ENCODE assay signal across 18 cellular contexts in the genomic region with DNA sequence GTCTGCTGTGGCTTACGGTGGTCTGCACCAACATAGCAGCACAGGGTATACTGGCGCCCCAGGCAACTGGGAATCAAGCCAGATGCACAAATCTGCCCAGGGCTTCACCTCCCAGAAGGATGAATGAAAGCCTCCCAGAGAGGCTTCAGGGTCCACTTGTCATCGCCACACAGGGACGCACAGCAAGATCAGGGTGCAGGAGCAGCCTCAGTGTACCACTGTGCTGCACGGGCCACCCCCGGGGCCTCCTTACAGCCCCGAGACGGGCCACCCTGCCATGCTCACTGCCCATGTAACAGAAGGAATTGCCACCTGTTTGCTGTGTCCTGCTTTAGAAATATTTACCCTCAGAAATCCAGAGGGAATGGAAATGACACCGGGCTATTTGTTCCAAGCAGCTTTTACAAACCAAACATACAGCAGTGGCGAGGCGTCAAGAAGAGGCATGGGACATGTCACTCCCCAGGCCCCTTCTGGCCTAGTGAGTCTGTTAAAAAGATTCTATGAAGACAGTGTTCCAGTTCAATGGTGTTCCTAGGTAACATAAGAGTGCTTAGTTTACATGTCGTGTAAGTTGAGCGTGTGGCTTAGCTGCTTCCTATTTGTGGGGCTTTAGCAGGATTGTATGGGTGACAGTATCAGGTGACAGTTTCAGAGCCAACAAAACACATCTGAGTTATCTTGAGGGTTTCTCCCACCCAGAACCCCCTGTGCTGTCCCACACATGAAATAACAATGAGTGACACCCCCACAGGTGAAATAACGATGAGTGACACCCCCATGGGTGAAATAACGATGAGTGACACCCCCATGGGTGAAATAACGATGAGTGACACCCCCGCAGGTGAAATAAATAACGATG.
DNase-seq lines count a peak whose midpoint lies in the region; ATAC-seq lines count a peak whose summit lies in the region.
"Had no signal": no experiment of that assay in that cellular context is flagged by ENCODE, and none has a peak within 500 bp of the region (broad histone marks: within the 10 kb centered on the region; RNA-seq: fewer than 3 reads in every experiment).

No MANE protein-coding gene starts in this region.

- DNase-seq in NCI-H510A treated with DMSO at 0.1 percent for 48 hours (lab: John Stamatoyannopoulos, UW) (peak; percentile 24), NCI-H510A (lab: John Stamatoyannopoulos, UW) (no peak), NAMALWA (ENCODE audit: low spot score) (peak; percentile 67), left kidney (ENCODE audit: low read depth, low spot score) (peak; percentile 86)
- DNase-seq in stimulated activated naive CD4-positive, alpha-beta T cell (lab: John Stamatoyannopoulos, UW): no peak
- DNase-seq: CD4-positive, alpha-beta T cell; GF-D8; HFFc6; IMR-90; MM.1S; NCI-H1694; NCI-H2081 treated with DMSO at 0.1 percent for 48 hours; NCI-H446 had no signal

- H3K4me1 ChIP-seq in stomach smooth muscle (ENCODE audit: control insufficient read depth, insufficient read depth, low read length): no peaks in the 10 kb centered on the region

- H3K36me3 ChIP-seq in stomach smooth muscle (ENCODE audit: control insufficient read depth in 2 of 2, insufficient read depth in 2 of 2, low read length in 2 of 2): peaks cover 83 to 91% of the 10 kb centered on the region in 2 donors

- H3K27ac ChIP-seq in stomach smooth muscle (ENCODE audit: low read length): peak overlapping the region; percentile 31

- H3K9me3 ChIP-seq in stomach smooth muscle (ENCODE audit: control insufficient read depth in 2 of 2, low read length in 2 of 2): no peaks in the 10 kb centered on the region

- no peak overlapping the region for H3K4me3 ChIP-seq in stomach smooth muscle (ENCODE audit: low read length in 2 of 2)

- no peak overlapping the region for H3K9ac ChIP-seq in stomach smooth muscle (ENCODE audit: low read length in 2 of 2)

- ATAC-seq in GM21786 (IDR thresholded peaks at IDR 0.05; ENCODE audit: unreplicated experiment) (no peak), GM18517 (IDR thresholded peaks at IDR 0.05; ENCODE audit: unreplicated experiment) (no peak)
- ATAC-seq: Panc1, Right ventricle myocardium inferior had no signal

- H3K27me3 ChIP-seq in stomach smooth muscle (ENCODE audit: control insufficient read depth in 1 of 2, insufficient read depth in 2 of 2, low read length in 2 of 2): no peaks in the 10 kb centered on the region

Comparison
In these comparisons a context has a peak if more than half of its experiments do, and no peak if none do; other contexts are left out.
1. DNase-seq: peak in NCI-H510A treated with DMSO at 0.1 percent for 48 hours (single experiment), NAMALWA (single experiment) and left kidney (single experiment); none in NCI-H510A (single experiment) and stimulated activated naive CD4-positive, alpha-beta T cell (0 of 6).